ENCODE assay signal across 33 cellular contexts in genomic region chr7:140289804-140290203, GRCh38.
"Had no signal": no experiment of that assay in that cellular context is flagged by ENCODE, and none has a peak within 500 bp of the region (broad histone marks: within the 10 kb centered on the region; RNA-seq: fewer than 3 reads in every experiment).

No MANE protein-coding gene starts in this region.

- H3K27ac Mint-ChIP-seq: activated CD4-positive, alpha-beta memory T cell treated with anti-CD3 and anti-CD28 coated beads for 36 hours; activated CD4-positive, alpha-beta T cell treated with anti-CD3 and anti-CD28 coated beads for 36 hours; activated CD4-positive, alpha-beta T cell treated with anti-CD3 and anti-CD28 coated beads, Interleukin-2, amount 10 ng/mL, durations not matched to agents 24 days and 14 days; activated CD8-positive, alpha-beta memory T cell treated with anti-CD3 and anti-CD28 coated beads, Interleukin-2, amount 10 ng/mL, durations not matched to agents 7 days and 5 days; activated CD8-positive, alpha-beta T cell treated with anti-CD3 and anti-CD28 coated beads, Interleukin-2, amount 10 ng/mL, durations not matched to agents 7 days and 5 days; activated naive CD8-positive, alpha-beta T cell; activated T-helper 1 cell treated with anti-CD3 and anti-CD28 coated beads, Interleukin-12 subunit alpha, Interleukin-12 subunit beta, Interleukin-2, Interleukin-4 antibody, amounts not matched to agents 30 ng/mL and 10 ng/mL and 1 ng/mL, durations not matched to agents 14 hours and 24 hours and 36 hours; activated T-helper 2 cell treated with anti-CD3 and anti-CD28 coated beads, Interferon-gamma antibody, Interleukin-2, Interleukin-4, amounts not matched to agents 10 μg/mL and 5 μg/mL and 100 μg/mL, durations not matched to agents 14 hours and 24 hours and 36 hours; effector memory CD8-positive, alpha-beta T cell; T-helper 17 cell; T-helper 2 cell treated with Interferon-gamma antibody and Interleukin-4, amounts not matched to agents 5 μg/mL and 100 μg/mL, for 36 hours had no signal

- H3K27me3 Mint-ChIP-seq: activated CD4-positive, alpha-beta memory T cell treated with anti-CD3 and anti-CD28 coated beads for 36 hours; activated CD4-positive, alpha-beta T cell treated with anti-CD3 and anti-CD28 coated beads for 36 hours; activated CD4-positive, alpha-beta T cell treated with anti-CD3 and anti-CD28 coated beads, Interleukin-2, amount 10 ng/mL, durations not matched to agents 24 days and 14 days; activated CD8-positive, alpha-beta memory T cell treated with anti-CD3 and anti-CD28 coated beads, Interleukin-2, amount 10 ng/mL, durations not matched to agents 7 days and 5 days; activated naive CD8-positive, alpha-beta T cell; central memory CD8-positive, alpha-beta T cell; effector memory CD8-positive, alpha-beta T cell; T-helper 17 cell had no signal

- H3K9me3 Mint-ChIP-seq: activated CD4-positive, alpha-beta memory T cell treated with anti-CD3 and anti-CD28 coated beads for 36 hours; activated CD4-positive, alpha-beta T cell treated with anti-CD3 and anti-CD28 coated beads, Interleukin-2, amount 10 ng/mL, durations not matched to agents 24 days and 14 days; activated T-helper 1 cell treated with anti-CD3 and anti-CD28 coated beads, Interleukin-12 subunit alpha, Interleukin-12 subunit beta, Interleukin-2, Interleukin-4 antibody, amounts not matched to agents 30 ng/mL and 10 ng/mL and 1 ng/mL, durations not matched to agents 14 hours and 24 hours and 36 hours; activated T-helper 2 cell treated with anti-CD3 and anti-CD28 coated beads, Interferon-gamma antibody, Interleukin-2, Interleukin-4, amounts not matched to agents 10 μg/mL and 5 μg/mL and 100 μg/mL, durations not matched to agents 14 hours and 24 hours and 36 hours; central memory CD8-positive, alpha-beta T cell; effector memory CD8-positive, alpha-beta T cell; T-helper 2 cell treated with Interferon-gamma antibody and Interleukin-4, amounts not matched to agents 5 μg/mL and 100 μg/mL, for 36 hours had no signal

- H3K36me3 Mint-ChIP-seq: activated CD4-positive, alpha-beta memory T cell treated with anti-CD3 and anti-CD28 coated beads for 36 hours; activated CD8-positive, alpha-beta memory T cell treated with anti-CD3 and anti-CD28 coated beads, Interleukin-2, amount 10 ng/mL, durations not matched to agents 7 days and 5 days had no signal

- DNase-seq: activated CD4-positive, alpha-beta memory T cell treated with anti-CD3 and anti-CD28 coated beads for 36 hours; activated CD4-positive, alpha-beta T cell treated with anti-CD3 and anti-CD28 coated beads for 36 hours; activated CD4-positive, alpha-beta T cell treated with anti-CD3 and anti-CD28 coated beads, Interleukin-2, amount 10 ng/mL, durations not matched to agents 24 days and 14 days; activated CD4-positive, CD25-positive, alpha-beta regulatory T cell; activated CD4-positive, CD25-positive, alpha-beta regulatory T cell treated with anti-CD3 and anti-CD28 coated beads, Interleukin-2, amount 50 U/mL, for 72 hours; activated CD8-positive, alpha-beta memory T cell treated with anti-CD3 and anti-CD28 coated beads, Interleukin-2, amount 10 ng/mL, durations not matched to agents 7 days and 5 days; activated CD8-positive, alpha-beta memory T cell treated with anti-CD3 and anti-CD28 coated beads, Interleukin-2, amount 50 U/mL, for 4 hours; activated CD8-positive, alpha-beta T cell treated with anti-CD3 and anti-CD28 coated beads, Interleukin-2, amount 10 ng/mL, durations not matched to agents 7 days and 5 days; activated gamma-delta T cell treated with Interleukin-2 at 50 U/mL for 16 hours; activated naive CD4-positive, alpha-beta T cell treated with anti-CD3 and anti-CD28 coated beads, Interleukin-2, amount 50 U/mL, for 16 hours; activated naive CD4-positive, alpha-beta T cell treated with Interleukin-2 at 50 U/mL for 16 hours; activated T-cell treated with anti-CD3 and anti-CD28 coated beads, Interleukin-2, amount 50 U/mL, for 1 hour; activated T-cell treated with anti-CD3 and anti-CD28 coated beads, Interleukin-2, amount 50 U/mL, for 48 hours; amniotic stem cell; anterior cingulate cortex; brain microvascular endothelial cell; cortex of kidney; dermis blood vessel endothelial cell; effector CD4-positive, alpha-beta T cell; effector memory CD8-positive, alpha-beta T cell; erythroblast; foreskin keratinocyte; gastrocnemius medialis; glutamatergic neuron; heart left ventricle; T-helper 1 cell; T-helper 17 cell; T1000 had no signal

- H3K4me1 Mint-ChIP-seq: activated CD4-positive, alpha-beta T cell treated with anti-CD3 and anti-CD28 coated beads for 36 hours; activated CD8-positive, alpha-beta memory T cell treated with anti-CD3 and anti-CD28 coated beads, Interleukin-2, amount 10 ng/mL, durations not matched to agents 7 days and 5 days; central memory CD8-positive, alpha-beta T cell had no signal

- H3K4me3 Mint-ChIP-seq: activated CD4-positive, alpha-beta memory T cell treated with anti-CD3 and anti-CD28 coated beads for 36 hours; activated CD4-positive, alpha-beta T cell treated with anti-CD3 and anti-CD28 coated beads for 36 hours; activated CD4-positive, alpha-beta T cell treated with anti-CD3 and anti-CD28 coated beads, Interleukin-2, amount 10 ng/mL, durations not matched to agents 24 days and 14 days; activated CD8-positive, alpha-beta memory T cell treated with anti-CD3 and anti-CD28 coated beads, Interleukin-2, amount 10 ng/mL, durations not matched to agents 7 days and 5 days; activated CD8-positive, alpha-beta T cell treated with anti-CD3 and anti-CD28 coated beads, Interleukin-2, amount 10 ng/mL, durations not matched to agents 7 days and 5 days; activated naive CD8-positive, alpha-beta T cell; activated T-helper 1 cell treated with anti-CD3 and anti-CD28 coated beads, Interleukin-12 subunit alpha, Interleukin-12 subunit beta, Interleukin-2, Interleukin-4 antibody, amounts not matched to agents 30 ng/mL and 10 ng/mL and 1 ng/mL, durations not matched to agents 14 hours and 24 hours and 36 hours; central memory CD8-positive, alpha-beta T cell; effector memory CD8-positive, alpha-beta T cell; T-helper 17 cell; T-helper 2 cell treated with Interferon-gamma antibody and Interleukin-4, amounts not matched to agents 5 μg/mL and 100 μg/mL, for 36 hours had no signal
